Comparison of ENCODE assay signal across 9 cellular contexts in genomic region chr7:92731327-92732063, GRCh38.
DNase-seq lines count a peak whose midpoint lies in the region; ATAC-seq, FAIRE-seq and TF ChIP-seq lines count a peak whose summit lies in the region.
"Had no signal": no experiment of that assay in that cellular context is flagged by ENCODE, and none has a peak within 500 bp of the region (broad histone marks: within the 10 kb centered on the region; RNA-seq: fewer than 3 reads in every experiment).

No MANE protein-coding gene starts in this region.

- POLR2A ChIA-PET in activated CD8-positive, alpha-beta T cell treated with anti-CD3 and anti-CD28 coated beads for 36 hours (lab: Charles Lee) = interaction anchor here (0.8 to 0.9 kb wide), 4 partner anchors 14 to 104 kb away, joined by 3 to 8 read pairs (median 3); no protein-coding TSS in a partner anchor
- POLR2A ChIA-PET in HepG2 (lab: Yijun Ruan, JAX) = no interaction called here

- H3K36me3 ChIP-seq in HepG2 (replicated peaks in 1 of 2; ENCODE audit: control insufficient read depth in 1 of 2, insufficient read depth in 2 of 2, low read length in 2 of 2) = peaks cover 6 to 58% of the 10 kb centered on the region in 2 experiments

- no peak for TF ChIP-seq RAD21 in HepG2 (CRISPR knock-in tag; IDR thresholded peaks at IDR 0.05)

- peak overlapping the region; percentile 90 for H3K27ac Mint-ChIP-seq in activated CD8-positive, alpha-beta T cell treated with anti-CD3 and anti-CD28 coated beads for 36 hours

- no TSS peak for BruUV-seq in HepG2 (replicated peaks; lab: Mats Ljungman, UMichigan)

- in situ Hi-C loops in HepG2 (cut with HindIII; ENCODE audit: extremely low pct_ligation_motif_present, low pct_unique_long_range_greater_than_20kb) = no loop called here

- no peaks in the 10 kb centered on the region for H3K27me3 Mint-ChIP-seq in activated CD8-positive, alpha-beta T cell treated with anti-CD3 and anti-CD28 coated beads for 36 hours

- ATAC-seq in HG02852 (IDR thresholded peaks at IDR 0.05; ENCODE audit: unreplicated experiment) (peak; percentile 43), HepG2 (no peak)
- ATAC-seq in activated CD8-positive, alpha-beta T cell treated with anti-CD3 and anti-CD28 coated beads for 36 hours = peak; percentile 78

- no peaks in the 10 kb centered on the region for H3K9me3 Mint-ChIP-seq in activated CD8-positive, alpha-beta T cell treated with anti-CD3 and anti-CD28 coated beads for 36 hours

- WGBS in HepG2 (ENCODE audit: low lambda C conversion rate) = 85% methylated on average over 2 of the region's 2 CpGs

- no peak for TF ChIP-seq POLR2A in HepG2 (IDR thresholded peaks at IDR 0.05; ENCODE audit: insufficient read depth in 1 of 2, low read depth in 2 of 2, low read length in 2 of 2)

- CTCF ChIA-PET in activated CD8-positive, alpha-beta T cell treated with anti-CD3 and anti-CD28 coated beads for 36 hours (lab: Charles Lee) = interaction anchor here (1.8 kb wide), 1 partner anchor 98 kb away, joined by 5 read pairs; no protein-coding TSS in a partner anchor
- CTCF ChIA-PET in HepG2 (lab: Yijun Ruan, JAX; ENCODE audit: low intra/inter-chr PET ratio, low total read pairs) = no interaction called here

- H3K9ac ChIP-seq in HepG2 (ENCODE audit: insufficient read depth, low read depth, low read length) = no peak overlapping the region

- no peak overlapping the region for H2AFZ ChIP-seq in HepG2 (ENCODE audit: low read length)

- no peak for TF ChIP-seq EP300 in HepG2 (IDR thresholded peaks at IDR 0.05; ENCODE audit: low read depth in 2 of 2, low read length in 2 of 2)
- no peak for TF ChIP-seq EP300 in HepG2 (CRISPR knock-in tag; IDR thresholded peaks at IDR 0.05; ENCODE audit: borderline replicate concordance)

- peaks cover 86% of the 10 kb centered on the region for H3K79me2 ChIP-seq in HepG2 (ENCODE audit: insufficient read depth, low read length)

- peaks cover 1% of the 10 kb centered on the region; the same call in 1 of the 2 replicates for H3K4me1 ChIP-seq in HepG2 (ENCODE audit: insufficient read depth, low read length)

- H3K36me3 Mint-ChIP-seq in activated CD8-positive, alpha-beta T cell treated with anti-CD3 and anti-CD28 coated beads for 36 hours (ENCODE audit: low read depth) = peaks cover 58% of the 10 kb centered on the region

- peaks cover 4% of the 10 kb centered on the region; the same call in 1 of the 2 replicates for H4K20me1 ChIP-seq in HepG2 (ENCODE audit: insufficient read depth, low read length)

- H3K27ac ChIP-seq in HepG2 (ENCODE audit: extremely low read length, insufficient read depth, low read length) = no peak overlapping the region

- intact Hi-C loops in activated CD8-positive, alpha-beta T cell treated with anti-CD3 and anti-CD28 coated beads for 36 hours (cut with micrococcal nuclease) = loop anchor here (1.0 kb wide), 1 partner anchor 79 kb away; no protein-coding TSS in a partner anchor
- intact Hi-C loops in HepG2 (cut with micrococcal nuclease; ENCODE audit: unreplicated experiment) = no loop called here
- intact Hi-C loops in posterior vena cava (cut with DNase I) = no loop called here

- no peak overlapping the region for H3K4me3 Mint-ChIP-seq in activated CD8-positive, alpha-beta T cell treated with anti-CD3 and anti-CD28 coated beads for 36 hours

- FAIRE-seq in HepG2 (lab: Jason Lieb, UNC) = no peak

- H3K4me2 ChIP-seq in HepG2 (ENCODE audit: low read depth, low read length) = no peak overlapping the region

- H3K4me3 ChIP-seq in HepG2 (replicated peaks in 1 of 3; ENCODE audit: insufficient read depth in 1 of 3, low read depth in 2 of 3, low read length in 3 of 3) = no peak overlapping the region

- no peaks in the 10 kb centered on the region for H3K9me3 ChIP-seq in HepG2 (ENCODE audit: low read length)

- no peaks in the 10 kb centered on the region for H3K27me3 ChIP-seq in HepG2 (ENCODE audit: control insufficient read depth in 1 of 2, insufficient read depth in 2 of 2, low read length in 2 of 2)

- TF ChIP-seq CTCF in GM10266 (IDR thresholded peaks at IDR 0.05; ENCODE audit: control insufficient read depth, insufficient read depth, low read depth, missing control alignments) (no peak), HepG2 (CRISPR knock-in tag; IDR thresholded peaks at IDR 0.05) (no peak)
- TF ChIP-seq CTCF in activated CD8-positive, alpha-beta T cell treated with anti-CD3 and anti-CD28 coated beads for 36 hours (IDR thresholded peaks at IDR 0.05) = no peak

- H3K4me1 Mint-ChIP-seq in activated CD8-positive, alpha-beta T cell treated with anti-CD3 and anti-CD28 coated beads for 36 hours (ENCODE audit: low read depth) = peaks cover 55% of the 10 kb centered on the region

- DNase-seq in GM10266 (ENCODE audit: extremely low spot score) (peak; percentile 16), HepG2 (ENCODE audit: low spot score) (no peak), posterior vena cava (ENCODE audit: low spot score) (no peak), retina (no peak), HuH-7 (ENCODE audit: low spot score) (no peak), inferior parietal cortex (ENCODE audit: extremely low spot score) (no peak)
- peak; percentile 58 for DNase-seq in activated CD8-positive, alpha-beta T cell treated with anti-CD3 and anti-CD28 coated beads for 36 hours
- DNase-seq: NCI-H526 treated with DMSO at 0.1 percent for 48 hours had no signal

TF ChIP-seq in HepG2, 621 proteins besides CTCF, POLR2A, EP300 and RAD21:
- TF ChIP-seq MTA1 (CRISPR knock-in tag; IDR thresholded peaks at IDR 0.05; ENCODE audit: borderline replicate concordance) (no peak), ATF7 (IDR thresholded peaks at IDR 0.05) (peak; percentile 65; the same call in 1 of the 2 replicates), ATF7 (CRISPR knock-in tag; IDR thresholded peaks at IDR 0.05) (no peak), MAFK (conservative IDR thresholded peaks at IDR 0.05 in 1 of 2, IDR thresholded peaks at IDR 0.05 in 1 of 2; ENCODE audit: low read length in 2 of 2) (0 out of 4 replicates have a peak, but pooled peaks have one; percentile 17 to 19)

Comparison
In these comparisons a context has a peak if more than half of its experiments do, and no peak if none do; other contexts are left out.
1. DNase-seq: peak in GM10266 (single experiment) and activated CD8-positive, alpha-beta T cell treated with anti-CD3 and anti-CD28 coated beads for 36 hours (single experiment); none in HepG2 (single experiment), posterior vena cava (single experiment), retina (single experiment), HuH-7 (single experiment) and inferior parietal cortex (single experiment).